8 cellular contexts compared by ENCODE assay signal in genomic region chr12:100741084-100741711, GRCh38. TPM values are rescaled to one million over a fixed set of nuclear protein-coding genes. Genes with fewer than 3 reads are reported as not detected.
DNase-seq lines count a peak whose midpoint lies in the region; ATAC-seq, FAIRE-seq and TF ChIP-seq lines count a peak whose summit lies in the region.

No MANE protein-coding gene starts in this region.

- H3K27ac ChIP-seq in OCI-LY3 (ENCODE audit: low read length) = no peak overlapping the region
- no peak overlapping the region for H3K27ac ChIP-seq in small intestine (ENCODE audit: low read depth in 1 of 2, low read length in 1 of 2)
- no peak overlapping the region for H3K27ac ChIP-seq in vagina

- H3K79me2 ChIP-seq in OCI-LY3 (ENCODE audit: low read length) = no peaks in the 10 kb centered on the region

- no peak overlapping the region for H3K4me2 ChIP-seq in OCI-LY3 (ENCODE audit: low read length)

- H3K9me3 ChIP-seq in OCI-LY3 (ENCODE audit: insufficient read depth, low read length) (no peaks in the 10 kb centered on the region), small intestine (ENCODE audit: control insufficient read depth, low read depth) (no peaks in the 10 kb centered on the region), vagina (no peaks in the 10 kb centered on the region)

- FAIRE-seq in small intestine (lab: Jason Lieb, UNC) = no peak

- TF ChIP-seq CTCF in GM20000 (IDR thresholded peaks at IDR 0.05; ENCODE audit: extremely low read depth, missing control alignments) (peak; percentile 59), OCI-LY3 (IDR thresholded peaks at IDR 0.05; ENCODE audit: low read depth, low read length) (peak; percentile 91), fibroblast of pulmonary artery (IDR thresholded peaks at IDR 0.05; ENCODE audit: low read length, missing control alignments) (peak; percentile 80), vagina (IDR thresholded peaks at IDR 0.05) (peak in 1 of 3 experiments; percentile 21)

- no peak for ATAC-seq in HG02763 (IDR thresholded peaks at IDR 0.05; ENCODE audit: unreplicated experiment)

- no peaks in the 10 kb centered on the region for H3K36me3 ChIP-seq in OCI-LY3 (replicated peaks; ENCODE audit: low read depth, low read length)
- H3K36me3 ChIP-seq in small intestine (ENCODE audit: control insufficient read depth in 2 of 2, insufficient read depth in 2 of 2, low read length in 2 of 2) = no peaks in the 10 kb centered on the region
- no peaks in the 10 kb centered on the region for H3K36me3 ChIP-seq in vagina

- DNase-seq in COLO668 (lab: John Stamatoyannopoulos, UW; ENCODE audit: unreplicated experiment) (peak; percentile 21), GM20000 (ENCODE audit: low spot score) (no peak), fibroblast of pulmonary artery (ENCODE audit: low read depth) (peak; percentile 58), small intestine (peak; percentile 41), epidermal melanocyte (ENCODE audit: insufficient read length, low spot score) (no peak), vagina (ENCODE audit: extremely low spot score in 2 of 2) (no peak)

- intact Hi-C loops in vagina (cut with DNase I) = no loop called here

- H3K4me1 ChIP-seq in OCI-LY3 (ENCODE audit: low read length) (peaks cover 6% of the 10 kb centered on the region; the same call in 1 of the 2 replicates), small intestine (ENCODE audit: control insufficient read depth in 2 of 2, insufficient read depth in 1 of 2, low read depth in 1 of 2, low read length in 1 of 2) (no peaks in the 10 kb centered on the region), vagina (no peaks in the 10 kb centered on the region)

- H3K27me3 ChIP-seq in OCI-LY3 (ENCODE audit: low read depth, low read length) = peaks cover 8% of the 10 kb centered on the region
- H3K27me3 ChIP-seq in small intestine (ENCODE audit: control insufficient read depth in 2 of 2, insufficient read depth in 2 of 2, low read length in 2 of 2) = peaks cover 0 to 3% of the 10 kb centered on the region in 2 donors
- no peaks in the 10 kb centered on the region for H3K27me3 ChIP-seq in vagina

- no peak for TF ChIP-seq POLR2A in vagina (IDR thresholded peaks at IDR 0.05)

- no peak overlapping the region for H3K9ac ChIP-seq in OCI-LY3 (ENCODE audit: low read length)

- no peaks in the 10 kb centered on the region for H4K20me1 ChIP-seq in OCI-LY3 (ENCODE audit: insufficient read depth, low read length)

- 51 to 58% (median 54%) methylated on average over 3 of the region's 3 CpGs for WGBS in small intestine, 3 donors

- no peak overlapping the region for H3K4me3 ChIP-seq in OCI-LY3 (ENCODE audit: low read length)
- no peak overlapping the region for H3K4me3 ChIP-seq in fibroblast of pulmonary artery (replicated peaks; ENCODE audit: low read depth, low read length)
- no peak overlapping the region for H3K4me3 ChIP-seq in small intestine (ENCODE audit: low read depth in 1 of 2, low read length in 2 of 2)
- H3K4me3 ChIP-seq in vagina = no peak overlapping the region

- H2AFZ ChIP-seq in OCI-LY3 (ENCODE audit: low read depth, low read length) = no peak overlapping the region

RNA-seq across cellular contexts. Expression of gene ANO4, which starts 53.4 kb away (rescaled TPM):
- polyA plus RNA-seq in small intestine = under 1 TPM in 2 of 3 donors, not detected in 1; 0.03 to 0.54 TPM
- total RNA-seq in vagina = 0.74 TPM

Comparison
In these comparisons a context has a peak if more than half of its experiments do, and no peak if none do; other contexts are left out.
1. DNase-seq: peak in COLO668 (single experiment), fibroblast of pulmonary artery (single experiment) and small intestine (single experiment); none in GM20000 (single experiment), epidermal melanocyte (single experiment) and vagina (0 of 2).